ENCODE assay signal across 1 cellular context in genomic region chr2:170715062-170715931, GRCh38.
TF ChIP-seq lines count a peak whose summit lies in the region.

SP5 (plus strand) TSS chr2:170715337; CDS start chr2:170715513, 176 bp downstream.

TF ChIP-seq in HepG2, 621 proteins besides CTCF, POLR2A, EP300 and RAD21 (continued from another document and continues in another):
- TF ChIP-seq, protein P1, sequence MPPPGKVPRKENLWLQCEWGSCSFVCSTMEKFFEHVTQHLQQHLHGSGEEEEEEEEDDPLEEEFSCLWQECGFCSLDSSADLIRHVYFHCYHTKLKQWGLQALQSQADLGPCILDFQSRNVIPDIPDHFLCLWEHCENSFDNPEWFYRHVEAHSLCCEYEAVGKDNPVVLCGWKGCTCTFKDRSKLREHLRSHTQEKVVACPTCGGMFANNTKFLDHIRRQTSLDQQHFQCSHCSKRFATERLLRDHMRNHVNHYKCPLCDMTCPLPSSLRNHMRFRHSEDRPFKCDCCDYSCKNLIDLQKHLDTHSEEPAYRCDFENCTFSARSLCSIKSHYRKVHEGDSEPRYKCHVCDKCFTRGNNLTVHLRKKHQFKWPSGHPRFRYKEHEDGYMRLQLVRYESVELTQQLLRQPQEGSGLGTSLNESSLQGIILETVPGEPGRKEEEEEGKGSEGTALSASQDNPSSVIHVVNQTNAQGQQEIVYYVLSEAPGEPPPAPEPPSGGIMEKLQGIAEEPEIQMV (CRISPR knock-in tag; IDR thresholded peaks at IDR 0.05; ENCODE audit: low read depth): no peak
- TF ChIP-seq HMG20B (CRISPR knock-in tag; conservative IDR thresholded peaks at IDR 0.05) (peak; percentile 92), CBFB (CRISPR knock-in tag; IDR thresholded peaks at IDR 0.05) (peak; percentile 82), BORCS8-MEF2B (CRISPR knock-in tag; IDR thresholded peaks at IDR 0.05) (peak; percentile 50; the same call in 1 of the 2 replicates), ZNF30 (CRISPR knock-in tag; IDR thresholded peaks at IDR 0.05) (peak; percentile 86), ZNF17 (CRISPR knock-in tag; IDR thresholded peaks at IDR 0.05) (peak; percentile 7; the same call in 1 of the 2 replicates), HCFC1 (IDR thresholded peaks at IDR 0.05; ENCODE audit: low read depth, low read length) (no peak), ZNF556 (CRISPR knock-in tag; IDR thresholded peaks at IDR 0.05; ENCODE audit: borderline replicate concordance) (peak; percentile 81; the same call in 1 of the 2 replicates), HNRNPL (IDR thresholded peaks at IDR 0.05; ENCODE audit: low read depth, low read length) (peak; percentile 96), MTERF4 (CRISPR knock-in tag; IDR thresholded peaks at IDR 0.05) (peak; percentile 15), FOXO1 (CRISPR knock-in tag; IDR thresholded peaks at IDR 0.05) (peak; percentile 70; the same call in 1 of the 2 replicates), SUZ12 (IDR thresholded peaks at IDR 0.05; ENCODE audit: low read depth, low read length) (no peak), SOX5 (CRISPR knock-in tag; IDR thresholded peaks at IDR 0.05; ENCODE audit: borderline replicate concordance) (peak; percentile 85), ZFAT (CRISPR knock-in tag; conservative IDR thresholded peaks at IDR 0.05) (peak; percentile 63; the same call in 1 of the 2 replicates), PCBP1 (IDR thresholded peaks at IDR 0.05; ENCODE audit: borderline replicate concordance, low read depth, low read length) (peak; percentile 17; the same call in 1 of the 2 replicates), AKAP8 (CRISPR knock-in tag; IDR thresholded peaks at IDR 0.05) (no peak; the same call in 1 of the 2 replicates), SRSF4 (IDR thresholded peaks at IDR 0.05; ENCODE audit: low read depth, low read length, poor library complexity, severe bottlenecking) (peak; percentile 89), ZNF564 (CRISPR knock-in tag; IDR thresholded peaks at IDR 0.05) (no peak; the same call in 1 of the 2 replicates), KMT2A (CRISPR knock-in tag; IDR thresholded peaks at IDR 0.05) (peak; percentile 94), SIN3A (IDR thresholded peaks at IDR 0.05; ENCODE audit: borderline replicate concordance, low read depth, low read length) (peak; percentile 44; the same call in 1 of the 2 replicates), ZNF318 (CRISPR knock-in tag; IDR thresholded peaks at IDR 0.05) (no peak), ZNF484 (CRISPR knock-in tag; IDR thresholded peaks at IDR 0.05; ENCODE audit: borderline replicate concordance, low read depth) (0 out of 2 replicates have a peak, but pooled peaks have one; percentile 28), RBM22 (optimal IDR thresholded peaks at IDR 0.05; ENCODE audit: low read length) (peak; percentile 99), GABPA (IDR thresholded peaks at IDR 0.05; ENCODE audit: low read depth, low read length) (no peak), GABPA (CRISPR knock-in tag; IDR thresholded peaks at IDR 0.05; ENCODE audit: low read depth) (peak; percentile 43), PCBP2 (optimal IDR thresholded peaks at IDR 0.05; ENCODE audit: low read depth, low read length, poor library complexity, severe bottlenecking) (peak; percentile 59), RNF219 (CRISPR knock-in tag; IDR thresholded peaks at IDR 0.05) (0 out of 2 replicates have a peak, but pooled peaks have one; percentile 69), MTF2 (CRISPR knock-in tag; IDR thresholded peaks at IDR 0.05; ENCODE audit: borderline replicate concordance) (no peak), ZNF383 (CRISPR knock-in tag; IDR thresholded peaks at IDR 0.05; ENCODE audit: borderline replicate concordance) (0 out of 2 replicates have a peak, but pooled peaks have one; percentile 39), ZNF331 (CRISPR knock-in tag; IDR thresholded peaks at IDR 0.05) (peak; percentile 76), HES4 (CRISPR knock-in tag; IDR thresholded peaks at IDR 0.05; ENCODE audit: borderline replicate concordance) (peak; percentile 96), ZZZ3 (CRISPR knock-in tag; IDR thresholded peaks at IDR 0.05; ENCODE audit: borderline replicate concordance) (peak; percentile 10; the same call in 1 of the 2 replicates), ZSCAN12 (CRISPR knock-in tag; IDR thresholded peaks at IDR 0.05) (peak; percentile 98)
- TF ChIP-seq, protein P2, sequence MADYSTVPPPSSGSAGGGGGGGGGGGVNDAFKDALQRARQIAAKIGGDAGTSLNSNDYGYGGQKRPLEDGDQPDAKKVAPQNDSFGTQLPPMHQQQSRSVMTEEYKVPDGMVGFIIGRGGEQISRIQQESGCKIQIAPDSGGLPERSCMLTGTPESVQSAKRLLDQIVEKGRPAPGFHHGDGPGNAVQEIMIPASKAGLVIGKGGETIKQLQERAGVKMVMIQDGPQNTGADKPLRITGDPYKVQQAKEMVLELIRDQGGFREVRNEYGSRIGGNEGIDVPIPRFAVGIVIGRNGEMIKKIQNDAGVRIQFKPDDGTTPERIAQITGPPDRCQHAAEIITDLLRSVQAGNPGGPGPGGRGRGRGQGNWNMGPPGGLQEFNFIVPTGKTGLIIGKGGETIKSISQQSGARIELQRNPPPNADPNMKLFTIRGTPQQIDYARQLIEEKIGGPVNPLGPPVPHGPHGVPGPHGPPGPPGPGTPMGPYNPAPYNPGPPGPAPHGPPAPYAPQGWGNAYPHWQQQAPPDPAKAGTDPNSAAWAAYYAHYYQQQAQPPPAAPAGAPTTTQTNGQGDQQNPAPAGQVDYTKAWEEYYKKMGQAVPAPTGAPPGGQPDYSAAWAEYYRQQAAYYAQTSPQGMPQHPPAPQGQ (CRISPR knock-in tag; IDR thresholded peaks at IDR 0.05; ENCODE audit: borderline replicate concordance): no peak
- TF ChIP-seq, protein P3, sequence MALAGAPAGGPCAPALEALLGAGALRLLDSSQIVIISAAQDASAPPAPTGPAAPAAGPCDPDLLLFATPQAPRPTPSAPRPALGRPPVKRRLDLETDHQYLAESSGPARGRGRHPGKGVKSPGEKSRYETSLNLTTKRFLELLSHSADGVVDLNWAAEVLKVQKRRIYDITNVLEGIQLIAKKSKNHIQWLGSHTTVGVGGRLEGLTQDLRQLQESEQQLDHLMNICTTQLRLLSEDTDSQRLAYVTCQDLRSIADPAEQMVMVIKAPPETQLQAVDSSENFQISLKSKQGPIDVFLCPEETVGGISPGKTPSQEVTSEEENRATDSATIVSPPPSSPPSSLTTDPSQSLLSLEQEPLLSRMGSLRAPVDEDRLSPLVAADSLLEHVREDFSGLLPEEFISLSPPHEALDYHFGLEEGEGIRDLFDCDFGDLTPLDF (CRISPR knock-in tag; IDR thresholded peaks at IDR 0.05): peak; percentile 80
- TF ChIP-seq, protein P4, sequence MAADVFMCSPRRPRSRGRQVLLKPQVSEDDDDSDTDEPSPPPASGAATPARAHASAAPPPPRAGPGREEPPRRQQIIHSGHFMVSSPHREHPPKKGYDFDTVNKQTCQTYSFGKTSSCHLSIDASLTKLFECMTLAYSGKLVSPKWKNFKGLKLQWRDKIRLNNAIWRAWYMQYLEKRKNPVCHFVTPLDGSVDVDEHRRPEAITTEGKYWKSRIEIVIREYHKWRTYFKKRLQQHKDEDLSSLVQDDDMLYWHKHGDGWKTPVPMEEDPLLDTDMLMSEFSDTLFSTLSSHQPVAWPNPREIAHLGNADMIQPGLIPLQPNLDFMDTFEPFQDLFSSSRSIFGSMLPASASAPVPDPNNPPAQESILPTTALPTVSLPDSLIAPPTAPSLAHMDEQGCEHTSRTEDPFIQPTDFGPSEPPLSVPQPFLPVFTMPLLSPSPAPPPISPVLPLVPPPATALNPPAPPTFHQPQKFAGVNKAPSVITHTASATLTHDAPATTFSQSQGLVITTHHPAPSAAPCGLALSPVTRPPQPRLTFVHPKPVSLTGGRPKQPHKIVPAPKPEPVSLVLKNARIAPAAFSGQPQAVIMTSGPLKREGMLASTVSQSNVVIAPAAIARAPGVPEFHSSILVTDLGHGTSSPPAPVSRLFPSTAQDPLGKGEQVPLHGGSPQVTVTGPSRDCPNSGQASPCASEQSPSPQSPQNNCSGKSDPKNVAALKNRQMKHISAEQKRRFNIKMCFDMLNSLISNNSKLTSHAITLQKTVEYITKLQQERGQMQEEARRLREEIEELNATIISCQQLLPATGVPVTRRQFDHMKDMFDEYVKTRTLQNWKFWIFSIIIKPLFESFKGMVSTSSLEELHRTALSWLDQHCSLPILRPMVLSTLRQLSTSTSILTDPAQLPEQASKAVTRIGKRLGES (CRISPR knock-in tag; IDR thresholded peaks at IDR 0.05; ENCODE audit: borderline replicate concordance): peak; percentile 67; the same call in 1 of the 2 replicates
